1 cellular context compared by ENCODE assay signal in genomic region chr10:46541735-46542566, GRCh38.
TF ChIP-seq lines count a peak whose summit lies in the region.

No MANE protein-coding gene starts in this region.

TF ChIP-seq in HepG2, 621 proteins besides CTCF, POLR2A, EP300 and RAD21:
- TF ChIP-seq ZNF512 (CRISPR knock-in tag; IDR thresholded peaks at IDR 0.05) (no peak), DMAP1 (CRISPR knock-in tag; IDR thresholded peaks at IDR 0.05) (no peak), CC2D1A (CRISPR knock-in tag; IDR thresholded peaks at IDR 0.05) (no peak), GFI1 (CRISPR knock-in tag; IDR thresholded peaks at IDR 0.05; ENCODE audit: borderline replicate concordance) (no peak), ZSCAN21 (CRISPR knock-in tag; IDR thresholded peaks at IDR 0.05; ENCODE audit: borderline replicate concordance) (no peak), IRX3 (CRISPR knock-in tag; IDR thresholded peaks at IDR 0.05; ENCODE audit: borderline replicate concordance, low read depth) (no peak), CCDC6 (CRISPR knock-in tag; IDR thresholded peaks at IDR 0.05) (no peak), PHF21A (CRISPR knock-in tag; IDR thresholded peaks at IDR 0.05) (no peak)
- TF ChIP-seq, protein P1, sequence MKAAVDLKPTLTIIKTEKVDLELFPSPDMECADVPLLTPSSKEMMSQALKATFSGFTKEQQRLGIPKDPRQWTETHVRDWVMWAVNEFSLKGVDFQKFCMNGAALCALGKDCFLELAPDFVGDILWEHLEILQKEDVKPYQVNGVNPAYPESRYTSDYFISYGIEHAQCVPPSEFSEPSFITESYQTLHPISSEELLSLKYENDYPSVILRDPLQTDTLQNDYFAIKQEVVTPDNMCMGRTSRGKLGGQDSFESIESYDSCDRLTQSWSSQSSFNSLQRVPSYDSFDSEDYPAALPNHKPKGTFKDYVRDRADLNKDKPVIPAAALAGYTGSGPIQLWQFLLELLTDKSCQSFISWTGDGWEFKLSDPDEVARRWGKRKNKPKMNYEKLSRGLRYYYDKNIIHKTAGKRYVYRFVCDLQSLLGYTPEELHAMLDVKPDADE (CRISPR knock-in tag; IDR thresholded peaks at IDR 0.05), result no peak
- TF ChIP-seq, protein P2, sequence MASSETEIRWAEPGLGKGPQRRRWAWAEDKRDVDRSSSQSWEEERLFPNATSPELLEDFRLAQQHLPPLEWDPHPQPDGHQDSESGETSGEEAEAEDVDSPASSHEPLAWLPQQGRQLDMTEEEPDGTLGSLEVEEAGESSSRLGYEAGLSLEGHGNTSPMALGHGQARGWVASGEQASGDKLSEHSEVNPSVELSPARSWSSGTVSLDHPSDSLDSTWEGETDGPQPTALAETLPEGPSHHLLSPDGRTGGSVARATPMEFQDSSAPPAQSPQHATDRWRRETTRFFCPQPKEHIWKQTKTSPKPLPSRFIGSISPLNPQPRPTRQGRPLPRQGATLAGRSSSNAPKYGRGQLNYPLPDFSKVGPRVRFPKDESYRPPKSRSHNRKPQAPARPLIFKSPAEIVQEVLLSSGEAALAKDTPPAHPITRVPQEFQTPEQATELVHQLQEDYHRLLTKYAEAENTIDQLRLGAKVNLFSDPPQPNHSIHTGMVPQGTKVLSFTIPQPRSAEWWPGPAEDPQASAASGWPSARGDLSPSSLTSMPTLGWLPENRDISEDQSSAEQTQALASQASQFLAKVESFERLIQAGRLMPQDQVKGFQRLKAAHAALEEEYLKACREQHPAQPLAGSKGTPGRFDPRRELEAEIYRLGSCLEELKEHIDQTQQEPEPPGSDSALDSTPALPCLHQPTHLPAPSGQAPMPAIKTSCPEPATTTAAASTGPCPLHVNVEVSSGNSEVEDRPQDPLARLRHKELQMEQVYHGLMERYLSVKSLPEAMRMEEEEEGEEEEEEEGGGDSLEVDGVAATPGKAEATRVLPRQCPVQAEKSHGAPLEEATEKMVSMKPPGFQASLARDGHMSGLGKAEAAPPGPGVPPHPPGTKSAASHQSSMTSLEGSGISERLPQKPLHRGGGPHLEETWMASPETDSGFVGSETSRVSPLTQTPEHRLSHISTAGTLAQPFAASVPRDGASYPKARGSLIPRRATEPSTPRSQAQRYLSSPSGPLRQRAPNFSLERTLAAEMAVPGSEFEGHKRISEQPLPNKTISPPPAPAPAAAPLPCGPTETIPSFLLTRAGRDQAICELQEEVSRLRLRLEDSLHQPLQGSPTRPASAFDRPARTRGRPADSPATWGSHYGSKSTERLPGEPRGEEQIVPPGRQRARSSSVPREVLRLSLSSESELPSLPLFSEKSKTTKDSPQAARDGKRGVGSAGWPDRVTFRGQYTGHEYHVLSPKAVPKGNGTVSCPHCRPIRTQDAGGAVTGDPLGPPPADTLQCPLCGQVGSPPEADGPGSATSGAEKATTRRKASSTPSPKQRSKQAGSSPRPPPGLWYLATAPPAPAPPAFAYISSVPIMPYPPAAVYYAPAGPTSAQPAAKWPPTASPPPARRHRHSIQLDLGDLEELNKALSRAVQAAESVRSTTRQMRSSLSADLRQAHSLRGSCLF (CRISPR knock-in tag; IDR thresholded peaks at IDR 0.05; ENCODE audit: borderline replicate concordance), result no peak
- TF ChIP-seq, protein P3, sequence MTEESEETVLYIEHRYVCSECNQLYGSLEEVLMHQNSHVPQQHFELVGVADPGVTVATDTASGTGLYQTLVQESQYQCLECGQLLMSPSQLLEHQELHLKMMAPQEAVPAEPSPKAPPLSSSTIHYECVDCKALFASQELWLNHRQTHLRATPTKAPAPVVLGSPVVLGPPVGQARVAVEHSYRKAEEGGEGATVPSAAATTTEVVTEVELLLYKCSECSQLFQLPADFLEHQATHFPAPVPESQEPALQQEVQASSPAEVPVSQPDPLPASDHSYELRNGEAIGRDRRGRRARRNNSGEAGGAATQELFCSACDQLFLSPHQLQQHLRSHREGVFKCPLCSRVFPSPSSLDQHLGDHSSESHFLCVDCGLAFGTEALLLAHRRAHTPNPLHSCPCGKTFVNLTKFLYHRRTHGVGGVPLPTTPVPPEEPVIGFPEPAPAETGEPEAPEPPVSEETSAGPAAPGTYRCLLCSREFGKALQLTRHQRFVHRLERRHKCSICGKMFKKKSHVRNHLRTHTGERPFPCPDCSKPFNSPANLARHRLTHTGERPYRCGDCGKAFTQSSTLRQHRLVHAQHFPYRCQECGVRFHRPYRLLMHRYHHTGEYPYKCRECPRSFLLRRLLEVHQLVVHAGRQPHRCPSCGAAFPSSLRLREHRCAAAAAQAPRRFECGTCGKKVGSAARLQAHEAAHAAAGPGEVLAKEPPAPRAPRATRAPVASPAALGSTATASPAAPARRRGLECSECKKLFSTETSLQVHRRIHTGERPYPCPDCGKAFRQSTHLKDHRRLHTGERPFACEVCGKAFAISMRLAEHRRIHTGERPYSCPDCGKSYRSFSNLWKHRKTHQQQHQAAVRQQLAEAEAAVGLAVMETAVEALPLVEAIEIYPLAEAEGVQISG (CRISPR knock-in tag; IDR thresholded peaks at IDR 0.05), result no peak
